In the genomic region with DNA sequence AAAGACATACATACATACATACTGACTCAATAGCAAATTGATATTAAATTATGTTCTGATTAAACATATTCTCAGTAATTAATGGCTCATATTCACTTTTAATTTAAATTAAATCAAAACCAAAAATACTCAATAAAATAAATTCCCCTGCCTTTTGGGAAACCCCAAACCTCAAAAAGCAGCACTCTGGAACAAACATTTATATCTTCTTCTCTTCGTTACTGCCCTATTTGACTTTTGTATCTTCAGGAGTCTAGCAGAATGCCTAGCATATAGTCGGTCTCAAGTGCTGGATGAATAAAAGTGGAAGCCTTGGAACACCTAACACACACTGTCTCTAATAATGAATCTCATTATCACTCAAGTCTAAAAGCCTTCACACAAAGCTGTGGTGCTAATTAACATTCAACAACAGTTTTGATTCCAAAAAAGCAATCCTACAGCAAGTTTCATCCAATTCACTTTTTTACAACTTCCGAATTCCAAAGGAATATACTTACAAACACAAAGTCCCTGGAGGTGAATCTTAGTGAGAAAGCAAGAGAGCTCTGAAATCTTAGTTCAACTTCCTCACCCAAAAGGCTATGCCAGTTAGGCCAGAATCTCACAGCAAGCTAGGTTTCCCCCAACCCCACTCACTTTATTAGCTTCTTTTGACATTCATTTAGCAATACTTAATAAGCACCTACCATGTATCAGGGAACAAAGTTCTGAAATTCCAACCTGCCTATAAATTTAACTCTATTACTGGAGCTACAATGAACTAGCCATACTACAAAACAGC, we compare ENCODE assay signal across 1 cellular context.
TF ChIP-seq lines count a peak whose summit lies in the region.

No MANE protein-coding gene starts in this region.

TF ChIP-seq in GM23338, 12 proteins besides CTCF, POLR2A, EP300 and RAD21:
- TF ChIP-seq JUNB (IDR thresholded peaks at IDR 0.05; ENCODE audit: unreplicated experiment) (no peak), POLR2AphosphoS5 (IDR thresholded peaks at IDR 0.05; ENCODE audit: low read depth) (no peak), CREB1 (CRISPR knock-in tag; IDR thresholded peaks at IDR 0.05; ENCODE audit: low read depth) (no peak), ZNF114 (CRISPR knock-in tag; IDR thresholded peaks at IDR 0.05) (no peak), NANOG (IDR thresholded peaks at IDR 0.05; ENCODE audit: borderline replicate concordance) (no peak), STAT1 (IDR thresholded peaks at IDR 0.05; ENCODE audit: unreplicated experiment) (no peak), EZH2phosphoT487 (IDR thresholded peaks at IDR 0.05; ENCODE audit: unreplicated experiment) (no peak), ZNF331 (CRISPR knock-in tag; IDR thresholded peaks at IDR 0.05; ENCODE audit: low read depth) (no peak), EZH2 (IDR thresholded peaks at IDR 0.05; ENCODE audit: low read depth, unreplicated experiment) (no peak)
- TF ChIP-seq, protein P1, sequence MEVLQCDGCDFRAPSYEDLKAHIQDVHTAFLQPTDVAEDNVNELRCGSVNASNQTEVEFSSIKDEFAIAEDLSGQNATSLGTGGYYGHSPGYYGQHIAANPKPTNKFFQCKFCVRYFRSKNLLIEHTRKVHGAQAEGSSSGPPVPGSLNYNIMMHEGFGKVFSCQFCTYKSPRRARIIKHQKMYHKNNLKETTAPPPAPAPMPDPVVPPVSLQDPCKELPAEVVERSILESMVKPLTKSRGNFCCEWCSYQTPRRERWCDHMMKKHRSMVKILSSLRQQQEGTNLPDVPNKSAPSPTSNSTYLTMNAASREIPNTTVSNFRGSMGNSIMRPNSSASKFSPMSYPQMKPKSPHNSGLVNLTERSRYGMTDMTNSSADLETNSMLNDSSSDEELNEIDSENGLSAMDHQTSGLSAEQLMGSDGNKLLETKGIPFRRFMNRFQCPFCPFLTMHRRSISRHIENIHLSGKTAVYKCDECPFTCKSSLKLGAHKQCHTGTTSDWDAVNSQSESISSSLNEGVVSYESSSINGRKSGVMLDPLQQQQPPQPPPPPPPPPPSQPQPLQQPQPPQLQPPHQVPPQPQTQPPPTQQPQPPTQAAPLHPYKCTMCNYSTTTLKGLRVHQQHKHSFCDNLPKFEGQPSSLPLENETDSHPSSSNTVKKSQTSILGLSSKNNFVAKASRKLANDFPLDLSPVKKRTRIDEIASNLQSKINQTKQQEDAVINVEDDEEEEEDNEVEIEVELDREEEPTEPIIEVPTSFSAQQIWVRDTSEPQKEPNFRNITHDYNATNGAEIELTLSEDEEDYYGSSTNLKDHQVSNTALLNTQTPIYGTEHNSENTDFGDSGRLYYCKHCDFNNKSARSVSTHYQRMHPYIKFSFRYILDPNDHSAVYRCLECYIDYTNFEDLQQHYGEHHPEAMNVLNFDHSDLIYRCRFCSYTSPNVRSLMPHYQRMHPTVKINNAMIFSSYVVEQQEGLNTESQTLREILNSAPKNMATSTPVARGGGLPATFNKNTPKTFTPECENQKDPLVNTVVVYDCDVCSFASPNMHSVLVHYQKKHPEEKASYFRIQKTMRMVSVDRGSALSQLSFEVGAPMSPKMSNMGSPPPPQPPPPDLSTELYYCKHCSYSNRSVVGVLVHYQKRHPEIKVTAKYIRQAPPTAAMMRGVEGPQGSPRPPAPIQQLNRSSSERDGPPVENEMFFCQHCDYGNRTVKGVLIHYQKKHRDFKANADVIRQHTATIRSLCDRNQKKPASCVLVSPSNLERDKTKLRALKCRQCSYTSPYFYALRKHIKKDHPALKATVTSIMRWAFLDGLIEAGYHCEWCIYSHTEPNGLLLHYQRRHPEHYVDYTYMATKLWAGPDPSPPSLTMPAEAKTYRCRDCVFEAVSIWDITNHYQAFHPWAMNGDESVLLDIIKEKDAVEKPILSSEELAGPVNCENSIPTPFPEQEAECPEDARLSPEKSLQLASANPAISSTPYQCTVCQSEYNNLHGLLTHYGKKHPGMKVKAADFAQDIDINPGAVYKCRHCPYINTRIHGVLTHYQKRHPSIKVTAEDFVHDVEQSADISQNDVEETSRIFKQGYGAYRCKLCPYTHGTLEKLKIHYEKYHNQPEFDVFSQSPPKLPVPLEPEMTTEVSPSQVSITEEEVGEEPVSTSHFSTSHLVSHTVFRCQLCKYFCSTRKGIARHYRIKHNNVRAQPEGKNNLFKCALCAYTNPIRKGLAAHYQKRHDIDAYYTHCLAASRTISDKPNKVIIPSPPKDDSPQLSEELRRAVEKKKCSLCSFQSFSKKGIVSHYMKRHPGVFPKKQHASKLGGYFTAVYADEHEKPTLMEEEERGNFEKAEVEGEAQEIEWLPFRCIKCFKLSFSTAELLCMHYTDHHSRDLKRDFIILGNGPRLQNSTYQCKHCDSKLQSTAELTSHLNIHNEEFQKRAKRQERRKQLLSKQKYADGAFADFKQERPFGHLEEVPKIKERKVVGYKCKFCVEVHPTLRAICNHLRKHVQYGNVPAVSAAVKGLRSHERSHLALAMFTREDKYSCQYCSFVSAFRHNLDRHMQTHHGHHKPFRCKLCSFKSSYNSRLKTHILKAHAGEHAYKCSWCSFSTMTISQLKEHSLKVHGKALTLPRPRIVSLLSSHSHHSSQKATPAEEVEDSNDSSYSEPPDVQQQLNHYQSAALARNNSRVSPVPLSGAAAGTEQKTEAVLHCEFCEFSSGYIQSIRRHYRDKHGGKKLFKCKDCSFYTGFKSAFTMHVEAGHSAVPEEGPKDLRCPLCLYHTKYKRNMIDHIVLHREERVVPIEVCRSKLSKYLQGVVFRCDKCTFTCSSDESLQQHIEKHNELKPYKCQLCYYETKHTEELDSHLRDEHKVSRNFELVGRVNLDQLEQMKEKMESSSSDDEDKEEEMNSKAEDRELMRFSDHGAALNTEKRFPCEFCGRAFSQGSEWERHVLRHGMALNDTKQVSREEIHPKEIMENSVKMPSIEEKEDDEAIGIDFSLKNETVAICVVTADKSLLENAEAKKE (CRISPR knock-in tag; IDR thresholded peaks at IDR 0.05), result no peak
- TF ChIP-seq, protein P2, sequence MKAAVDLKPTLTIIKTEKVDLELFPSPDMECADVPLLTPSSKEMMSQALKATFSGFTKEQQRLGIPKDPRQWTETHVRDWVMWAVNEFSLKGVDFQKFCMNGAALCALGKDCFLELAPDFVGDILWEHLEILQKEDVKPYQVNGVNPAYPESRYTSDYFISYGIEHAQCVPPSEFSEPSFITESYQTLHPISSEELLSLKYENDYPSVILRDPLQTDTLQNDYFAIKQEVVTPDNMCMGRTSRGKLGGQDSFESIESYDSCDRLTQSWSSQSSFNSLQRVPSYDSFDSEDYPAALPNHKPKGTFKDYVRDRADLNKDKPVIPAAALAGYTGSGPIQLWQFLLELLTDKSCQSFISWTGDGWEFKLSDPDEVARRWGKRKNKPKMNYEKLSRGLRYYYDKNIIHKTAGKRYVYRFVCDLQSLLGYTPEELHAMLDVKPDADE (IDR thresholded peaks at IDR 0.05), result no peak
- TF ChIP-seq, protein P3, sequence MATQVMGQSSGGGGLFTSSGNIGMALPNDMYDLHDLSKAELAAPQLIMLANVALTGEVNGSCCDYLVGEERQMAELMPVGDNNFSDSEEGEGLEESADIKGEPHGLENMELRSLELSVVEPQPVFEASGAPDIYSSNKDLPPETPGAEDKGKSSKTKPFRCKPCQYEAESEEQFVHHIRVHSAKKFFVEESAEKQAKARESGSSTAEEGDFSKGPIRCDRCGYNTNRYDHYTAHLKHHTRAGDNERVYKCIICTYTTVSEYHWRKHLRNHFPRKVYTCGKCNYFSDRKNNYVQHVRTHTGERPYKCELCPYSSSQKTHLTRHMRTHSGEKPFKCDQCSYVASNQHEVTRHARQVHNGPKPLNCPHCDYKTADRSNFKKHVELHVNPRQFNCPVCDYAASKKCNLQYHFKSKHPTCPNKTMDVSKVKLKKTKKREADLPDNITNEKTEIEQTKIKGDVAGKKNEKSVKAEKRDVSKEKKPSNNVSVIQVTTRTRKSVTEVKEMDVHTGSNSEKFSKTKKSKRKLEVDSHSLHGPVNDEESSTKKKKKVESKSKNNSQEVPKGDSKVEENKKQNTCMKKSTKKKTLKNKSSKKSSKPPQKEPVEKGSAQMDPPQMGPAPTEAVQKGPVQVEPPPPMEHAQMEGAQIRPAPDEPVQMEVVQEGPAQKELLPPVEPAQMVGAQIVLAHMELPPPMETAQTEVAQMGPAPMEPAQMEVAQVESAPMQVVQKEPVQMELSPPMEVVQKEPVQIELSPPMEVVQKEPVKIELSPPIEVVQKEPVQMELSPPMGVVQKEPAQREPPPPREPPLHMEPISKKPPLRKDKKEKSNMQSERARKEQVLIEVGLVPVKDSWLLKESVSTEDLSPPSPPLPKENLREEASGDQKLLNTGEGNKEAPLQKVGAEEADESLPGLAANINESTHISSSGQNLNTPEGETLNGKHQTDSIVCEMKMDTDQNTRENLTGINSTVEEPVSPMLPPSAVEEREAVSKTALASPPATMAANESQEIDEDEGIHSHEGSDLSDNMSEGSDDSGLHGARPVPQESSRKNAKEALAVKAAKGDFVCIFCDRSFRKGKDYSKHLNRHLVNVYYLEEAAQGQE (IDR thresholded peaks at IDR 0.05; ENCODE audit: unreplicated experiment), result no peak
